Comparison of ENCODE assay signal across 1 cellular context in genomic region chr7:130070900-130071622, GRCh38.
TF ChIP-seq lines count a peak whose summit lies in the region.

No MANE protein-coding gene starts in this region.

TF ChIP-seq in H1, 55 proteins besides CTCF, POLR2A, EP300 and RAD21:
- TF ChIP-seq TAF7 (optimal IDR thresholded peaks at IDR 0.05; ENCODE audit: borderline replicate concordance, low read depth, low read length) (no peak), ZNF274 (IDR thresholded peaks at IDR 0.05; ENCODE audit: borderline replicate concordance, extremely low read depth, low read length) (no peak), SAP30 (IDR thresholded peaks at IDR 0.05; ENCODE audit: insufficient read depth, insufficient replicate concordance, low read length) (no peak), TBP (IDR thresholded peaks at IDR 0.05; ENCODE audit: low read depth, low read length) (no peak), SUZ12 (IDR thresholded peaks at IDR 0.05; ENCODE audit: low read length) (no peak), RBBP5 (IDR thresholded peaks at IDR 0.05; ENCODE audit: borderline replicate concordance, low read depth, low read length) (no peak), JUN (IDR thresholded peaks at IDR 0.05; ENCODE audit: low read depth, low read length) (no peak), BCL11A (IDR thresholded peaks at IDR 0.05; ENCODE audit: low read depth in 2 of 2, low read length in 2 of 2) (no peak), BRCA1 (IDR thresholded peaks at IDR 0.05; ENCODE audit: low read depth, low read length) (no peak), PHF8 (conservative IDR thresholded peaks at IDR 0.05; ENCODE audit: low read depth, low read length) (no peak), YY1 (IDR thresholded peaks at IDR 0.05; ENCODE audit: low read depth, low read length) (no peak)
TF ChIP-seq in H1: peak in this region for 0.
